In the genomic region with DNA sequence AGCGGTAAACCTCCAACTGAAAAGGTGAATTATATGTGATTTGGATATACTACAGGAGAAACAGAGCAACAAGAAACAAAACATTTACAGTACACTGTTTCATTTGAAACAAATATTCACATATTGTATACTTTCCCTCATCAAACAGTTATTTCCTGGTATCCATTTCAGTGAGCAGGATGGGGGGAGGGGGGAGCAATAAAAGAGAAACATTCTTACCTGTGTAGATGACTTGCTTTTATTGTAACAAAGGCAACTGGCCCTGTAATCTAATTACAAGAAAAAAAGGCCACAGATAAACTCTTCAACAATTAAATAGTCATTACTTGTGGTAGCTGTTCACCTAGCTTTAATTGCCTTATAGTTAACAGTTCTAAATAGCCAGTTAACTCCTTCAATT, we compare ENCODE assay signal across 15 cellular contexts. TPM values are rescaled to one million over a fixed set of nuclear protein-coding genes. Genes with fewer than 3 reads are reported as not detected.
A peak's percentile ranks its signal among the peaks of the same experiment; 100 is the strongest.
DNase-seq lines count a peak whose midpoint lies in the region; ATAC-seq and TF ChIP-seq lines count a peak whose summit lies in the region.
"Had no signal": no experiment of that assay in that cellular context is flagged by ENCODE, and none has a peak within 500 bp of the region (broad histone marks: within the 10 kb centered on the region; RNA-seq: fewer than 3 reads in every experiment).

No MANE protein-coding gene starts in this region.

- no peak for ATAC-seq in CD4-positive, alpha-beta T cell (ENCODE audit: poor library complexity)
- no peak for ATAC-seq in natural killer cell treated with Interleukin-12 subunit alpha and Interleukin-12 subunit beta and Interleukin-15 and Interleukin-18, amount 100 ng/mL, for 72 hours
- ATAC-seq in GM21515 (IDR thresholded peaks at IDR 0.05; ENCODE audit: unreplicated experiment) (no peak), GM18907 (IDR thresholded peaks at IDR 0.05; ENCODE audit: unreplicated experiment) (no peak)
- ATAC-seq: left cardiac atrium had no signal

- H3K27ac Mint-ChIP-seq in CD4-positive, alpha-beta T cell = peak overlapping the region; percentile 95
- H3K27ac Mint-ChIP-seq in activated T-helper 2 cell treated with anti-CD3 and anti-CD28 coated beads, Interferon-gamma antibody, Interleukin-2, Interleukin-4, amounts not matched to agents 10 μg/mL and 5 μg/mL and 100 μg/mL, durations not matched to agents 14 hours and 24 hours and 36 hours = peak overlapping the region; percentile 21
- H3K27ac Mint-ChIP-seq in natural killer cell treated with Interleukin-12 subunit alpha and Interleukin-12 subunit beta and Interleukin-15 and Interleukin-18, amount 100 ng/mL, for 72 hours = peak overlapping the region; percentile 65 to 77

- no peak overlapping the region for H3K4me3 ChIP-seq in BE2C (ENCODE audit: low read depth, low read length)
- H3K4me3 ChIP-seq: SK-N-MC had no signal

- peak overlapping the region; percentile 55 for H3K4me3 Mint-ChIP-seq in CD4-positive, alpha-beta T cell
- H3K4me3 Mint-ChIP-seq in activated T-helper 2 cell treated with anti-CD3 and anti-CD28 coated beads, Interferon-gamma antibody, Interleukin-2, Interleukin-4, amounts not matched to agents 10 μg/mL and 5 μg/mL and 100 μg/mL, durations not matched to agents 14 hours and 24 hours and 36 hours (ENCODE audit: low read depth) = no peak overlapping the region
- H3K4me3 Mint-ChIP-seq in natural killer cell treated with Interleukin-12 subunit alpha and Interleukin-12 subunit beta and Interleukin-15 and Interleukin-18, amount 100 ng/mL, for 72 hours = peak overlapping the region; percentile 74

- H3K36me3 Mint-ChIP-seq in CD4-positive, alpha-beta T cell (ENCODE audit: low read depth) = peaks cover 11% of the 10 kb centered on the region
- peaks cover 14% of the 10 kb centered on the region for H3K36me3 Mint-ChIP-seq in activated T-helper 2 cell treated with anti-CD3 and anti-CD28 coated beads, Interferon-gamma antibody, Interleukin-2, Interleukin-4, amounts not matched to agents 10 μg/mL and 5 μg/mL and 100 μg/mL, durations not matched to agents 14 hours and 24 hours and 36 hours (ENCODE audit: low read depth)
- H3K36me3 Mint-ChIP-seq in natural killer cell treated with Interleukin-12 subunit alpha and Interleukin-12 subunit beta and Interleukin-15 and Interleukin-18, amount 100 ng/mL, for 72 hours = peaks cover 4% of the 10 kb centered on the region

- H3K9me3 Mint-ChIP-seq in CD4-positive, alpha-beta T cell = no peaks in the 10 kb centered on the region
- H3K9me3 Mint-ChIP-seq in activated T-helper 2 cell treated with anti-CD3 and anti-CD28 coated beads, Interferon-gamma antibody, Interleukin-2, Interleukin-4, amounts not matched to agents 10 μg/mL and 5 μg/mL and 100 μg/mL, durations not matched to agents 14 hours and 24 hours and 36 hours = no peaks in the 10 kb centered on the region
- H3K9me3 Mint-ChIP-seq in natural killer cell treated with Interleukin-12 subunit alpha and Interleukin-12 subunit beta and Interleukin-15 and Interleukin-18, amount 100 ng/mL, for 72 hours = no peaks in the 10 kb centered on the region

- intact Hi-C loops in CD4-positive, alpha-beta T cell (cut with DNase I, micrococcal nuclease) = loop anchor here in 1 of 2 experiments (2.0 to 10.0 kb wide), 2 partner anchors 123 to 353 kb away; a partner anchor contains a TSS
- intact Hi-C loops in activated T-helper 2 cell treated with anti-CD3 and anti-CD28 coated beads, Interferon-gamma antibody, Interleukin-2, Interleukin-4, amounts not matched to agents 10 μg/mL and 5 μg/mL and 100 μg/mL, durations not matched to agents 14 hours and 24 hours and 36 hours (cut with micrococcal nuclease) = no loop called here

- DNase-seq in CD4-positive, alpha-beta T cell = no peak
- DNase-seq in DMS53 treated with DMSO at 0.1 percent for 48 hours (lab: John Stamatoyannopoulos, UW; ENCODE audit: unreplicated experiment) (peak; percentile 14), BE2C (no peak), T1000 (lab: John Stamatoyannopoulos, UW) (no peak)
- DNase-seq in activated T-helper 2 cell treated with anti-CD3 and anti-CD28 coated beads, Interferon-gamma antibody, Interleukin-2, Interleukin-4, amounts not matched to agents 10 μg/mL and 5 μg/mL and 100 μg/mL, durations not matched to agents 14 hours and 24 hours and 36 hours (ENCODE audit: low spot score) = no peak
- no peak for DNase-seq in natural killer cell treated with Interleukin-12 subunit alpha and Interleukin-12 subunit beta and Interleukin-15 and Interleukin-18, amount 100 ng/mL, for 72 hours (ENCODE audit: low spot score)
- DNase-seq: activated CD4-positive, alpha-beta T cell treated with anti-CD3 and anti-CD28 coated beads, Interleukin-2, amount 50 U/mL, for 1 hour; anterior cingulate cortex; effector CD4-positive, alpha-beta T cell; left cardiac atrium; MV-4-11; NCI-H526 treated with DMSO at 0.1 percent for 48 hours had no signal

- H3K27me3 Mint-ChIP-seq in CD4-positive, alpha-beta T cell = no peaks in the 10 kb centered on the region
- no peaks in the 10 kb centered on the region for H3K27me3 Mint-ChIP-seq in activated T-helper 2 cell treated with anti-CD3 and anti-CD28 coated beads, Interferon-gamma antibody, Interleukin-2, Interleukin-4, amounts not matched to agents 10 μg/mL and 5 μg/mL and 100 μg/mL, durations not matched to agents 14 hours and 24 hours and 36 hours (ENCODE audit: low read depth)
- H3K27me3 Mint-ChIP-seq in natural killer cell treated with Interleukin-12 subunit alpha and Interleukin-12 subunit beta and Interleukin-15 and Interleukin-18, amount 100 ng/mL, for 72 hours = peaks cover 0 to 2% of the 10 kb centered on the region in 2 donors

- no peak overlapping the region for H3K27ac ChIP-seq in CD4-positive, alpha-beta T cell (ENCODE audit: low read depth, low read length)
- H3K27ac ChIP-seq: SK-N-MC had no signal

- no peaks in the 10 kb centered on the region for H3K27me3 ChIP-seq in CD4-positive, alpha-beta T cell (ENCODE audit: control insufficient read depth, insufficient read depth, low read length)
- H3K27me3 ChIP-seq in BE2C = no peaks in the 10 kb centered on the region

- no peaks in the 10 kb centered on the region for H3K9me3 ChIP-seq in CD4-positive, alpha-beta T cell (ENCODE audit: control insufficient read depth, low read length)
- no peaks in the 10 kb centered on the region for H3K9me3 ChIP-seq in BE2C

- H3K36me3 ChIP-seq in BE2C = peaks cover 3% of the 10 kb centered on the region

- peaks cover 12% of the 10 kb centered on the region for H3K4me1 ChIP-seq in BE2C

- POLR2A ChIA-PET in CD4-positive, alpha-beta T cell (lab: Charles Lee) = interaction anchor here (1.1 to 2.0 kb wide), 2 partner anchors 153 to 181 kb away, joined by 3 to 10 read pairs; no protein-coding TSS in a partner anchor

- peaks cover 40% of the 10 kb centered on the region for H3K4me1 Mint-ChIP-seq in CD4-positive, alpha-beta T cell (ENCODE audit: low read depth)
- peaks cover 30% of the 10 kb centered on the region for H3K4me1 Mint-ChIP-seq in activated T-helper 2 cell treated with anti-CD3 and anti-CD28 coated beads, Interferon-gamma antibody, Interleukin-2, Interleukin-4, amounts not matched to agents 10 μg/mL and 5 μg/mL and 100 μg/mL, durations not matched to agents 14 hours and 24 hours and 36 hours (ENCODE audit: low read depth)
- H3K4me1 Mint-ChIP-seq in natural killer cell treated with Interleukin-12 subunit alpha and Interleukin-12 subunit beta and Interleukin-15 and Interleukin-18, amount 100 ng/mL, for 72 hours (ENCODE audit: low read depth in 2 of 2) = peaks cover 21 to 35% of the 10 kb centered on the region in 2 donors

- CTCF ChIA-PET in CD4-positive, alpha-beta T cell (lab: Charles Lee) = interaction anchor here (2.2 to 2.4 kb wide), 2 partner anchors 153 to 181 kb away, joined by 12 to 15 read pairs; no protein-coding TSS in a partner anchor

- no peak for TF ChIP-seq CTCF in CD4-positive, alpha-beta T cell (IDR thresholded peaks at IDR 0.05)
- TF ChIP-seq CTCF in BE2C (IDR thresholded peaks at IDR 0.05; ENCODE audit: low read depth, low read length) = no peak

RNA-seq across cellular contexts. Expression of a gene that starts 3.9 kb away (rescaled TPM):
- 100 to 1,000 TPM; 290 to 304 TPM for total RNA-seq in CD4-positive, alpha-beta T cell
- total RNA-seq in activated T-helper 2 cell treated with anti-CD3 and anti-CD28 coated beads, Interferon-gamma antibody, Interleukin-2, Interleukin-4, amounts not matched to agents 10 μg/mL and 5 μg/mL and 100 μg/mL, durations not matched to agents 14 hours and 24 hours and 36 hours = 253 and 272 TPM in 2 replicates
- 100 to 1,000 TPM; 188 to 299 TPM for total RNA-seq in natural killer cell treated with Interleukin-12 subunit alpha and Interleukin-12 subunit beta and Interleukin-15 and Interleukin-18, amount 100 ng/mL, for 72 hours
- 91.1 TPM for polyA plus RNA-seq in BE2C (2012; ENCODE audit: insufficient read depth, insufficient read length, low read depth)

Comparison
In these comparisons a context has a peak if more than half of its experiments do, and no peak if none do; other contexts are left out.
1. H3K27ac Mint-ChIP-seq: peak in every context shown above with its lines; median percentile 95 in CD4-positive, alpha-beta T cell; 71 in natural killer cell treated with Interleukin-12 subunit alpha and Interleukin-12 subunit beta and Interleukin-15 and Interleukin-18, amount 100 ng/mL, for 72 hours; 21 in activated T-helper 2 cell treated with anti-CD3 and anti-CD28 coated beads, Interferon-gamma antibody, Interleukin-2, Interleukin-4, amounts not matched to agents 10 μg/mL and 5 μg/mL and 100 μg/mL, durations not matched to agents 14 hours and 24 hours and 36 hours.